Comparison of ENCODE assay signal across 8 cellular contexts in the genomic region with DNA sequence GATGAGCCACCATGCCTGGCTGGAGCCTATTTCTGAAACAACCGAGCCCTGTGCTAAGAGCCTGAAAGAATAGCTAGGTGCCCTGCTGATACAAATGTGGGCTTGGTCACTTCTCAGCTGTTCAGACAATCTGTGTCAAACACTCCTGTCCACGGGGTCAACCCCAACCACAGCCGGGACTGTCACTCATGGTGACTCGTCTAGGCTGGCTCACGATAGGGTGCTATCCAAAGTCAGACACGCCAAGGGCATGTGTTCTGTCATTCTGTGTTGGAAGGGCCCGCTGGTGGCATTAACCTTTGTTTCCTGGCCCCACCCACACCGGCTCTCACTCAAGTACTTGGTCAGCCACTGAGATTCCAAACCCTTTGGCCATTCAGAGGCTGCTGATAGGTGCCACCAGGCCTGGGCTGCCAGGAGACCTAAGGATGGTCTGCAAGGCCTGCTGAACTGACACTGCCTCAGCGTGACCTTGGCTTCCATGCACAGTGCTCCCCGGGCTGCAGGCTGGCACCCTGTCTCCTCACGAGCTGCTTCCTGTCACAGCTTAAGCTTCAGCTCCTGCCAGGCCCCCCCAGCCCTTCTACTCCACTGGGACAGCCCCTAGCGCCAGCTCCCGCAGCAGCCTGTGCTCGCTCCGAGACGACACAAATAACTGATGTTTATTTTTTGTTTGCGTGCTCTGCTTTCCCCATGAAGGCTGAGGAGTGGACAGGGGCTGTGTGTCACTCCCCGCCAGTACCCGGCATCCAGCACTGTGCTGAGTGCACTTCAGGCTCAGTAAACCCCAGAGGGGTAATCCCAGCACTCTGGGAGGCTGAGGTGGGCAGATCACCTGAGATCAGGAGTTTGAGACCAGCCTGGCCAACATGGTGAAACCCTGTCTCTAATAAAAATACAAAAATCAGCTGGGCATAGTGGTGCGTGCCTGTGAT. TPM values are rescaled to one million over a fixed set of nuclear protein-coding genes. Genes with fewer than 3 reads are reported as not detected.
DNase-seq lines count a peak whose midpoint lies in the region; ATAC-seq, FAIRE-seq and TF ChIP-seq lines count a peak whose summit lies in the region.

No MANE protein-coding gene starts in this region.

- H3K4me3 ChIP-seq in CD8-positive, alpha-beta T cell (ENCODE audit: low read depth, low read length): peak overlapping the region; percentile 44
- H3K4me3 ChIP-seq in lung: no peak overlapping the region

- WGBS in lung, 2 donors: 39 to 46% methylated on average over 20 of the region's 20 CpGs

- peak overlapping the region; percentile 98 for H3K27ac Mint-ChIP-seq in CD8-positive, alpha-beta T cell

- no peaks in the 10 kb centered on the region for H3K9me3 ChIP-seq in CD8-positive, alpha-beta T cell (ENCODE audit: low read length)
- H3K9me3 ChIP-seq in lung (ENCODE audit: control insufficient read depth in 2 of 2, insufficient read depth in 1 of 2, low read length in 1 of 2): no peaks in the 10 kb centered on the region

- H3K27ac ChIP-seq in CD8-positive, alpha-beta T cell (ENCODE audit: low read depth, low read length): peak overlapping the region; percentile 71
- H3K27ac ChIP-seq in lung (ENCODE audit: low read depth in 1 of 2, low read length in 1 of 2): peak overlapping the region; percentile 57 to 74

- CTCF ChIA-PET in CD8-positive, alpha-beta T cell (lab: Charles Lee): interaction anchor here (1.1 to 35.6 kb wide), 5 partner anchors 4 to 116 kb away, joined by 3 to 1398 read pairs (median 397); a partner anchor contains a TSS
- CTCF ChIA-PET in GM10248 (lab: Yijun Ruan, JAX): interaction anchor here (1.6 to 33.1 kb wide), 4 partner anchors 9 to 80 kb away, joined by 3 to 1137 read pairs (median 188); a partner anchor contains a TSS

- no peaks in the 10 kb centered on the region for H3K27me3 Mint-ChIP-seq in CD8-positive, alpha-beta T cell (ENCODE audit: low read depth)

- no peaks in the 10 kb centered on the region for H3K27me3 ChIP-seq in CD8-positive, alpha-beta T cell (ENCODE audit: insufficient read depth, low read length)
- no peaks in the 10 kb centered on the region for H3K27me3 ChIP-seq in lung (ENCODE audit: control insufficient read depth, insufficient read depth)

- intact Hi-C loops in CD8-positive, alpha-beta T cell (cut with DNase I, micrococcal nuclease): loop anchor here (1.0 kb wide), 2 partner anchors 11 to 20 kb away; a partner anchor contains a TSS

- no peaks in the 10 kb centered on the region for H3K9me3 Mint-ChIP-seq in CD8-positive, alpha-beta T cell

- no peak for FAIRE-seq in urothelium cell line (lab: Jason Lieb, UNC)

- peaks cover 86% of the 10 kb centered on the region for H3K4me1 Mint-ChIP-seq in CD8-positive, alpha-beta T cell (ENCODE audit: low read depth)

- peaks cover 20% of the 10 kb centered on the region for H3K36me3 ChIP-seq in CD8-positive, alpha-beta T cell (ENCODE audit: insufficient read depth, low read length)
- H3K36me3 ChIP-seq in lung (ENCODE audit: control insufficient read depth in 2 of 2, insufficient read depth in 2 of 2, low read length in 2 of 2): peaks cover 0 to 10% of the 10 kb centered on the region in 2 donors

- POLR2A ChIA-PET in CD8-positive, alpha-beta T cell (lab: Charles Lee): interaction anchor here (1.1 to 23.9 kb wide), 7 partner anchors 7 to 564 kb away, joined by 3 to 810 read pairs (median 17); a partner anchor contains a TSS
- POLR2A ChIA-PET in GM10248 (lab: Yijun Ruan, JAX): interaction anchor here (0.7 to 13.1 kb wide), 6 partner anchors 8 to 856 kb away, joined by 3 to 225 read pairs (median 8); a partner anchor contains a TSS

- peaks cover 100% of the 10 kb centered on the region for H3K4me1 ChIP-seq in CD8-positive, alpha-beta T cell (ENCODE audit: insufficient read depth, low read length)
- peaks cover 23 to 58% of the 10 kb centered on the region in 2 donors for H3K4me1 ChIP-seq in lung (ENCODE audit: control insufficient read depth in 2 of 2, insufficient read depth in 2 of 2, low read length in 2 of 2)

- no peak for TF ChIP-seq CTCF in CD8-positive, alpha-beta T cell (IDR thresholded peaks at IDR 0.05)
- TF ChIP-seq CTCF in lung (IDR thresholded peaks at IDR 0.05; ENCODE audit: control extremely low read depth, extremely low read depth) (no peak), GM10248 (IDR thresholded peaks at IDR 0.05; ENCODE audit: control extremely low read depth, extremely low read depth, low read depth, missing control alignments) (no peak)

- peak in 5 of 7 experiments; percentile 62 to 85 (median 73) for DNase-seq in CD8-positive, alpha-beta T cell
- peak; percentile 77 to 79 for DNase-seq in activated T-cell treated with anti-CD3 and anti-CD28 coated beads, Interleukin-2, amount 50 U/mL, for 48 hours
- DNase-seq in lung (ENCODE audit: low spot score) (no peak), HCEC 1CT (no peak), urothelium cell line (ENCODE audit: low spot score) (no peak), NAMALWA (ENCODE audit: low spot score) (no peak), GM10248 (ENCODE audit: extremely low spot score) (no peak)

- peak; percentile 48 for ATAC-seq in CD8-positive, alpha-beta T cell
- ATAC-seq in HG03196 (IDR thresholded peaks at IDR 0.05; ENCODE audit: unreplicated experiment) (peak; percentile 18), lung (ENCODE audit: insufficient read depth, low FRiP score) (no peak)

- H3K4me3 Mint-ChIP-seq in CD8-positive, alpha-beta T cell: peak overlapping the region; percentile 82

- peaks cover 47% of the 10 kb centered on the region for H3K36me3 Mint-ChIP-seq in CD8-positive, alpha-beta T cell

RNA-seq across cellular contexts. Expression of a gene that starts 14.3 kb away (rescaled TPM):
- 1 to 10 TPM; 6.5 to 7.9 TPM for total RNA-seq in CD8-positive, alpha-beta T cell
- 10 to 100 TPM; 11.2 to 23.5 TPM for total RNA-seq in lung
- 1 to 10 TPM; 7.1 to 10.0 TPM for polyA plus RNA-seq in lung

RNA-seq across cellular contexts. Expression of a gene that starts 19.7 kb away (rescaled TPM):
- 100 to 1,000 TPM; 187 to 212 TPM for total RNA-seq in CD8-positive, alpha-beta T cell
- total RNA-seq in lung: 100 to 1,000 TPM in 1 of 2 donors, 10 to 100 TPM in 1; 71.2 to 139 TPM
- polyA plus RNA-seq in lung: 100 to 1,000 TPM in 1 of 2 donors, 10 to 100 TPM in 1; 42.1 to 144 TPM

RNA-seq across cellular contexts. Expression of a gene that starts 48.4 kb away (rescaled TPM):
- total RNA-seq in CD8-positive, alpha-beta T cell: 10 to 100 TPM; 17.6 to 19.1 TPM
- 10 to 100 TPM; 18.8 to 24.9 TPM for total RNA-seq in lung
- 10 to 100 TPM; 15.0 to 18.5 TPM for polyA plus RNA-seq in lung

RNA-seq across cellular contexts. Expression of a gene that starts 55.7 kb away (rescaled TPM):
- total RNA-seq in CD8-positive, alpha-beta T cell: 10 to 100 TPM; 56.2 to 60.1 TPM
- total RNA-seq in lung: 10 to 100 TPM; 23.3 to 41.8 TPM
- 10 to 100 TPM; 15.0 to 24.3 TPM for polyA plus RNA-seq in lung

RNA-seq across cellular contexts. Expression of a gene that starts 58.3 kb away (rescaled TPM):
- total RNA-seq in CD8-positive, alpha-beta T cell: 100 to 1,000 TPM; 285 to 311 TPM
- 10 to 100 TPM; 17.4 to 32.5 TPM for total RNA-seq in lung
- 10 to 100 TPM; 19.1 to 22.9 TPM for polyA plus RNA-seq in lung

Comparison
In these comparisons a context has a peak if more than half of its experiments do, and no peak if none do; other contexts are left out.
1. DNase-seq: peak in CD8-positive, alpha-beta T cell (5 of 7) and activated T-cell treated with anti-CD3 and anti-CD28 coated beads, Interleukin-2, amount 50 U/mL, for 48 hours (2 of 2); none in lung (single experiment), HCEC 1CT (single experiment), urothelium cell line (single experiment), NAMALWA (single experiment) and GM10248 (single experiment).